8 cellular contexts compared by ENCODE assay signal in genomic region chr3:149085828-149086231, GRCh38. TPM values are rescaled to one million over a fixed set of nuclear protein-coding genes. Genes with fewer than 3 reads are reported as not detected.
DNase-seq lines count a peak whose midpoint lies in the region; ATAC-seq and TF ChIP-seq lines count a peak whose summit lies in the region.

No MANE protein-coding gene starts in this region.

- TF ChIP-seq CTCF in HCT116 (IDR thresholded peaks at IDR 0.05 in 2 of 3, conservative IDR thresholded peaks at IDR 0.05 in 1 of 3; ENCODE audit: borderline replicate concordance in 1 of 3, insufficient read depth in 1 of 3, low read depth in 2 of 3, low read length in 2 of 3), result no peak
- no peak for TF ChIP-seq CTCF in MM.1S (IDR thresholded peaks at IDR 0.05; ENCODE audit: low read length)
- no peak for TF ChIP-seq CTCF in cardiac muscle cell (IDR thresholded peaks at IDR 0.05; ENCODE audit: low read depth, low read length)
- no peak for TF ChIP-seq CTCF in parathyroid adenoma (IDR thresholded peaks at IDR 0.05)

- RAD21 ChIA-PET in HCT116 (lab: Charles Lee; ENCODE audit: low non-redundant PET in 1 of 2, low total read pairs in 2 of 2, uncharacterized antibody in 2 of 2, unreplicated experiment in 2 of 2), result interaction anchor here in 1 of 2 experiments (1.1 kb wide), 1 partner anchor 130 kb away, joined by 4 read pairs; no protein-coding TSS in a partner anchor

- TF ChIP-seq RAD21 in HCT116 (IDR thresholded peaks at IDR 0.05; ENCODE audit: low read depth), result no peak

- no peaks in the 10 kb centered on the region for H3F3A ChIP-seq in MM.1S (ENCODE audit: insufficient read depth, low read length)

- BruUV-seq in HCT116 (replicated peaks; lab: Mats Ljungman, UMichigan), result TSS peak; percentile 64

- peaks cover 36% of the 10 kb centered on the region for H3K4me1 Mint-ChIP-seq in activated T-cell treated with anti-CD3 and anti-CD28 coated beads, Interleukin-2, amount 50 U/mL, for 72 hours (ENCODE audit: low read depth)

- no peaks in the 10 kb centered on the region for H3K27me3 Mint-ChIP-seq in activated T-cell treated with anti-CD3 and anti-CD28 coated beads, Interleukin-2, amount 50 U/mL, for 72 hours (ENCODE audit: low read depth)

- intact Hi-C loops in HCT116 (cut with micrococcal nuclease), result no loop called here

- no peaks in the 10 kb centered on the region for H4K20me1 ChIP-seq in HCT116 (ENCODE audit: insufficient read depth)
- H4K20me1 ChIP-seq in MM.1S (ENCODE audit: insufficient read depth, low read length), result no peaks in the 10 kb centered on the region

- peak overlapping the region; percentile 37 for H3K27ac Mint-ChIP-seq in activated T-cell treated with anti-CD3 and anti-CD28 coated beads, Interleukin-2, amount 50 U/mL, for 72 hours

- peaks cover 2 to 16% of the 10 kb centered on the region in 2 experiments; a peak in 2 of 4 replicates for H3K4me1 ChIP-seq in HCT116 (ENCODE audit: control insufficient read depth in 1 of 2, insufficient read depth in 2 of 2, low read length in 2 of 2)
- H3K4me1 ChIP-seq in MM.1S (ENCODE audit: low read length), result peaks cover 9% of the 10 kb centered on the region; the same call in 1 of the 2 replicates
- H3K4me1 ChIP-seq in cardiac muscle cell (ENCODE audit: low read depth), result no peaks in the 10 kb centered on the region
- no peaks in the 10 kb centered on the region for H3K4me1 ChIP-seq in parathyroid adenoma

- H3K27me3 ChIP-seq in HCT116 (ENCODE audit: insufficient read depth, low read length) (no peaks in the 10 kb centered on the region), MM.1S (replicated peaks; ENCODE audit: insufficient read depth, low read length) (no peaks in the 10 kb centered on the region), cardiac muscle cell (no peaks in the 10 kb centered on the region), parathyroid adenoma (ENCODE audit: control insufficient read depth, insufficient read depth, low read length) (no peaks in the 10 kb centered on the region)

- DNase-seq in stimulated activated CD8-positive, alpha-beta memory T cell treated with anti-CD3 and anti-CD28 coated beads, Interleukin-12 subunit alpha, Interleukin-12 subunit beta, amount 100 ng/mL, for 1 hour (ENCODE audit: low read depth), result peak; percentile 5
- no peak for DNase-seq in stimulated activated CD8-positive, alpha-beta memory T cell treated with anti-CD3 and anti-CD28 coated beads, Interleukin-4, amount 100 ng/mL, for 48 hours
- DNase-seq in HCT116 (ENCODE audit: low read depth, low spot score) (no peak), MM.1S (peak; percentile 54), cardiac muscle cell (ENCODE audit: low read depth in 1 of 2, low spot score in 1 of 2) (peak in 1 of 2 donors; percentile 40), NK-92 (lab: John Stamatoyannopoulos, UW; ENCODE audit: unreplicated experiment) (no peak)
- peak; percentile 14 to 23 for DNase-seq in activated T-cell treated with anti-CD3 and anti-CD28 coated beads, Interleukin-2, amount 50 U/mL, for 72 hours

- peak overlapping the region; percentile 72 for H3K9ac ChIP-seq in HCT116 (ENCODE audit: low read length)
- H3K9ac ChIP-seq in MM.1S (ENCODE audit: low read length), result peak overlapping the region; percentile 55; the same call in 1 of the 2 replicates
- no peak overlapping the region for H3K9ac ChIP-seq in parathyroid adenoma

- peak overlapping the region; percentile 69 to 90 for H3K4me3 ChIP-seq in HCT116 (replicated peaks in 1 of 2; ENCODE audit: low read depth in 1 of 2, low read length in 2 of 2)
- peak overlapping the region; percentile 83 for H3K4me3 ChIP-seq in MM.1S (ENCODE audit: low read length)
- peak overlapping the region; percentile 69 for H3K4me3 ChIP-seq in cardiac muscle cell
- peak overlapping the region; percentile 67 for H3K4me3 ChIP-seq in parathyroid adenoma (ENCODE audit: low read depth, low read length)

- no peak overlapping the region for H2AFZ ChIP-seq in HCT116 (ENCODE audit: low read depth, low read length, poor library complexity, severe bottlenecking)
- peak overlapping the region; percentile 72 for H2AFZ ChIP-seq in MM.1S (ENCODE audit: low read length)
- peak overlapping the region; percentile 97 for H2AFZ ChIP-seq in parathyroid adenoma

- no peaks in the 10 kb centered on the region for H3K9me3 ChIP-seq in HCT116 (ENCODE audit: control insufficient read depth in 1 of 2, insufficient read depth in 1 of 2, low read depth in 1 of 2, low read length in 2 of 2)
- no peaks in the 10 kb centered on the region for H3K9me3 ChIP-seq in MM.1S (replicated peaks; ENCODE audit: insufficient read depth, low read length)
- H3K9me3 ChIP-seq in cardiac muscle cell (ENCODE audit: low read depth), result no peaks in the 10 kb centered on the region
- H3K9me3 ChIP-seq in parathyroid adenoma (ENCODE audit: control insufficient read depth, low read length), result no peaks in the 10 kb centered on the region

- H3K27ac ChIP-seq in HCT116 (ENCODE audit: low read depth, low read length), result peak overlapping the region; percentile 47
- H3K27ac ChIP-seq in MM.1S (ENCODE audit: low read length), result peak overlapping the region; percentile 33; the same call in 1 of the 2 replicates
- H3K27ac ChIP-seq in cardiac muscle cell, result peak overlapping the region; percentile 65
- H3K27ac ChIP-seq in parathyroid adenoma, result peak overlapping the region; percentile 55

- TF ChIP-seq POLR2A in HCT116 (IDR thresholded peaks at IDR 0.05; ENCODE audit: borderline replicate concordance, extremely low read depth, insufficient read depth, insufficient read length), result no peak

- peak; percentile 25 for ATAC-seq in HCT116
- ATAC-seq in activated T-cell treated with anti-CD3 and anti-CD28 coated beads, Interleukin-2, amount 50 U/mL, for 72 hours (replicated peaks in 1 of 2), result peak; percentile 49 to 50

- POLR2A ChIA-PET in HCT116 (lab: Charles Lee), result no interaction called here

- H3K4me2 ChIP-seq in HCT116 (ENCODE audit: low read length) (peak overlapping the region; percentile 90), MM.1S (ENCODE audit: low read depth, low read length) (peak overlapping the region; percentile 65), parathyroid adenoma (ENCODE audit: low read length) (peak overlapping the region; percentile 80)

- H3K4me3 Mint-ChIP-seq in activated T-cell treated with anti-CD3 and anti-CD28 coated beads, Interleukin-2, amount 50 U/mL, for 72 hours, result peak overlapping the region; percentile 96 to 98

- H3K36me3 Mint-ChIP-seq in activated T-cell treated with anti-CD3 and anti-CD28 coated beads, Interleukin-2, amount 50 U/mL, for 72 hours (ENCODE audit: insufficient read depth in 2 of 2), result peaks cover 2% of the 10 kb centered on the region in 2 donors

- CTCF ChIA-PET in HCT116 (lab: Charles Lee), result no interaction called here

- H3K79me2 ChIP-seq in HCT116 (ENCODE audit: insufficient read depth, low read length) (peaks cover 53% of the 10 kb centered on the region), MM.1S (ENCODE audit: low read length) (peaks cover 16% of the 10 kb centered on the region), parathyroid adenoma (peaks cover 2% of the 10 kb centered on the region)

- no peaks in the 10 kb centered on the region for H3K9me3 Mint-ChIP-seq in activated T-cell treated with anti-CD3 and anti-CD28 coated beads, Interleukin-2, amount 50 U/mL, for 72 hours

- H3K9me2 ChIP-seq in HCT116 (ENCODE audit: insufficient read depth) (no peaks in the 10 kb centered on the region), MM.1S (replicated peaks; ENCODE audit: insufficient read depth, low read length) (no peaks in the 10 kb centered on the region)

- H3K36me3 ChIP-seq in HCT116 (ENCODE audit: control insufficient read depth in 1 of 2, insufficient read depth in 2 of 2, low read length in 2 of 2) (peaks cover 7 to 13% of the 10 kb centered on the region in 2 experiments; a peak in 2 of 4 replicates), MM.1S (replicated peaks; ENCODE audit: insufficient read depth, low read length) (no peaks in the 10 kb centered on the region; the same call in 1 of the 2 replicates), cardiac muscle cell (no peaks in the 10 kb centered on the region), parathyroid adenoma (ENCODE audit: control insufficient read depth, insufficient read depth, low read length) (no peaks in the 10 kb centered on the region)

TF ChIP-seq in HCT116, 20 proteins besides CTCF, POLR2A, EP300 and RAD21 (continues in another document):
- no peak for TF ChIP-seq ZBTB33 (IDR thresholded peaks at IDR 0.05; ENCODE audit: extremely low read depth, insufficient replicate concordance, low read length)
- TF ChIP-seq CEBPB (IDR thresholded peaks at IDR 0.05; ENCODE audit: low read depth), result no peak
- no peak for TF ChIP-seq ZFX (IDR thresholded peaks at IDR 0.05)
- no peak for TF ChIP-seq EZH2 (IDR thresholded peaks at IDR 0.05)
- no peak for TF ChIP-seq ATF3 (IDR thresholded peaks at IDR 0.05)
- TF ChIP-seq CBX3 (IDR thresholded peaks at IDR 0.05; ENCODE audit: low read depth), result no peak
- TF ChIP-seq POLR2AphosphoS5 (IDR thresholded peaks at IDR 0.05; ENCODE audit: low read depth, low read length), result no peak
- no peak for TF ChIP-seq SIN3A (IDR thresholded peaks at IDR 0.05; ENCODE audit: low read depth)

RNA-seq across cellular contexts. Expression of gene HLTF, which starts 0.5 kb away (rescaled TPM):
- total RNA-seq in HCT116 (2021; ENCODE audit: unreplicated experiment) (73.4 TPM), cardiac muscle cell (31.0 and 52.8 TPM in 2 replicates)
- polyA plus RNA-seq in HCT116 (2012), result 13.1 and 21.9 TPM in 2 replicates
- total RNA-seq in activated T-cell treated with anti-CD3 and anti-CD28 coated beads, Interleukin-2, amount 50 U/mL, for 72 hours, result 10 to 100 TPM; 28.0 to 31.9 TPM
- polyA plus RNA-seq in cardiac muscle cell, result 43.3 and 46.2 TPM in 2 replicates

RNA-seq across cellular contexts. Expression of gene HPS3, which starts 43.6 kb away (rescaled TPM):
- total RNA-seq in HCT116 (2021; ENCODE audit: unreplicated experiment) (17.1 TPM), cardiac muscle cell (9.5 and 13.0 TPM in 2 replicates)
- polyA plus RNA-seq in HCT116 (2012), result 6.6 and 7.5 TPM in 2 replicates
- 10 to 100 TPM; 18.9 to 22.2 TPM for total RNA-seq in activated T-cell treated with anti-CD3 and anti-CD28 coated beads, Interleukin-2, amount 50 U/mL, for 72 hours
- polyA plus RNA-seq in cardiac muscle cell, result 12.9 and 13.3 TPM in 2 replicates

Comparison
In these comparisons a context has a peak if more than half of its experiments do, and no peak if none do; other contexts are left out.
1. DNase-seq: peak in stimulated activated CD8-positive, alpha-beta memory T cell treated with anti-CD3 and anti-CD28 coated beads, Interleukin-12 subunit alpha, Interleukin-12 subunit beta, amount 100 ng/mL, for 1 hour (single experiment), MM.1S (single experiment) and activated T-cell treated with anti-CD3 and anti-CD28 coated beads, Interleukin-2, amount 50 U/mL, for 72 hours (2 of 2); none in stimulated activated CD8-positive, alpha-beta memory T cell treated with anti-CD3 and anti-CD28 coated beads, Interleukin-4, amount 100 ng/mL, for 48 hours (single experiment), HCT116 (single experiment) and NK-92 (single experiment).
2. Peak in every context shown above with its lines, with median percentiles within 50 percentile points of each other: H3K27ac ChIP-seq, H3K4me2 ChIP-seq and H3K4me3 ChIP-seq.